In the genomic region with DNA sequence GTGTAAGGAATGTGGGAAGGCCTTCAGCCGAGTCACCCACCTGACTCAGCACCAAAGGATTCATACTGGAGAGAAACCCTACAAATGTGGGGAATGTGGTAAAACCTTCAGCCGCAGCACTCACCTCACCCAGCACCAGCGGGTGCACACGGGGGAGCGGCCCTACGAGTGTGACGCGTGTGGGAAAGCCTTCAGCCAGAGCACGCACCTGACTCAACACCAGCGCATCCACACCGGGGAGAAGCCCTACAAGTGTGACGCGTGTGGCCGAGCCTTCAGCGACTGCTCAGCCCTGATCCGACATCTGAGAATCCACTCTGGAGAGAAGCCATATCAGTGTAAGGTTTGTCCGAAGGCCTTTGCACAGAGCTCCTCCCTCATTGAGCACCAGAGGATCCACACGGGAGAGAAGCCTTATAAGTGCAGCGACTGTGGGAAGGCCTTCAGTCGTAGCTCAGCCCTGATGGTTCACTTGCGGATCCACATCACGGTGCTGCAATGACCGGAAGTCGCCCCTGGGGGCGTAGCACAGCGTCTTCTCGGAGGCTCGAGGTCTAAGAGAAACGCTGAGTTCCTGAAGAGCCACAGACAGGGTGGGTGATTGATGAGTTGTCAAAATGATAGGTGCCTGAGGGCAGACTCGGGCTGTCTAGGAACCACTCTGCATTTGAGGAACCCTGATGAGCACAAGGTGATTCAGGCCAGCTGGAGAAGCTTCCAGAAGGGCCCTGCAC, we compare ENCODE assay signal across 14 cellular contexts. TPM values are rescaled to one million over a fixed set of nuclear protein-coding genes. Genes with fewer than 3 reads are reported as not detected.
DNase-seq lines count a peak whose midpoint lies in the region; ATAC-seq and FAIRE-seq lines count a peak whose summit lies in the region.
"Had no signal": no experiment of that assay in that cellular context is flagged by ENCODE, and none has a peak within 500 bp of the region (broad histone marks: within the 10 kb centered on the region; RNA-seq: fewer than 3 reads in every experiment).

No MANE protein-coding gene starts in this region.

- no peak for FAIRE-seq in frontal cortex (lab: Jason Lieb, UNC)

- ATAC-seq in Right ventricle myocardium inferior, result no peak
- ATAC-seq: left lobe of liver; naive thymus-derived CD4-positive, alpha-beta T cell had no signal

- intact Hi-C loops in Right ventricle myocardium inferior (cut with DNase I), result no loop called here

- DNase-seq in ELR (ENCODE audit: low read depth) (peak; percentile 61), NCI-H226 (peak; percentile 34), iPS-NIHi11 (ENCODE audit: low spot score) (peak; percentile 84), Right ventricle myocardium inferior (ENCODE audit: missing footprints) (no peak), frontal cortex (ENCODE audit: low spot score in 2 of 2) (no peak)
- DNase-seq in activated CD4-positive, alpha-beta T cell treated with anti-CD3 and anti-CD28 coated beads for 48 hours, result no peak
- DNase-seq: activated CD4-positive, alpha-beta memory T cell treated with anti-CD3 and anti-CD28 coated beads for 36 hours; amniotic stem cell; naive thymus-derived CD4-positive, alpha-beta T cell; SHP77 treated with DMSO at 0.1 percent for 48 hours; stimulated activated CD4-positive, alpha-beta T cell treated with anti-CD3 and anti-CD28 coated beads, Interleukin-2, amount 100 ng/mL, for 24 hours; stimulated activated CD8-positive, alpha-beta memory T cell treated with anti-CD3 and anti-CD28 coated beads, Interleukin-4, amount 100 ng/mL, for 48 hours; T1000 had no signal

RNA-seq across cellular contexts. Expression of gene ZSCAN22, which starts 12.2 kb away (rescaled TPM):
- total RNA-seq in Right ventricle myocardium inferior, result 1.8 TPM
- total RNA-seq in frontal cortex, result 2.0 TPM

RNA-seq across cellular contexts. Expression of gene A1BG, which starts 14.3 kb away (rescaled TPM):
- 3.9 TPM for total RNA-seq in Right ventricle myocardium inferior
- total RNA-seq in frontal cortex, result 0.41 TPM

RNA-seq across cellular contexts. Expression of gene ZNF497, which starts 23.6 kb away (rescaled TPM):
- total RNA-seq in Right ventricle myocardium inferior (0.19 TPM), frontal cortex (6.1 TPM)

RNA-seq across cellular contexts. Expression of gene ERVK3-1, which starts 33.8 kb away (rescaled TPM):
- total RNA-seq in Right ventricle myocardium inferior (21.7 TPM), frontal cortex (22.4 TPM)

RNA-seq across cellular contexts. Expression of gene ZNF837, which starts 41.8 kb away (rescaled TPM):
- 0.22 TPM for total RNA-seq in Right ventricle myocardium inferior
- 2.4 TPM for total RNA-seq in frontal cortex

Comparison
In these comparisons a context has a peak if more than half of its experiments do, and no peak if none do; other contexts are left out.
1. DNase-seq: peak in ELR (single experiment), NCI-H226 (single experiment) and iPS-NIHi11 (single experiment); none in activated CD4-positive, alpha-beta T cell treated with anti-CD3 and anti-CD28 coated beads for 48 hours (single experiment), Right ventricle myocardium inferior (single experiment) and frontal cortex (0 of 2).